Comparison of ENCODE assay signal across 11 cellular contexts in the genomic region with DNA sequence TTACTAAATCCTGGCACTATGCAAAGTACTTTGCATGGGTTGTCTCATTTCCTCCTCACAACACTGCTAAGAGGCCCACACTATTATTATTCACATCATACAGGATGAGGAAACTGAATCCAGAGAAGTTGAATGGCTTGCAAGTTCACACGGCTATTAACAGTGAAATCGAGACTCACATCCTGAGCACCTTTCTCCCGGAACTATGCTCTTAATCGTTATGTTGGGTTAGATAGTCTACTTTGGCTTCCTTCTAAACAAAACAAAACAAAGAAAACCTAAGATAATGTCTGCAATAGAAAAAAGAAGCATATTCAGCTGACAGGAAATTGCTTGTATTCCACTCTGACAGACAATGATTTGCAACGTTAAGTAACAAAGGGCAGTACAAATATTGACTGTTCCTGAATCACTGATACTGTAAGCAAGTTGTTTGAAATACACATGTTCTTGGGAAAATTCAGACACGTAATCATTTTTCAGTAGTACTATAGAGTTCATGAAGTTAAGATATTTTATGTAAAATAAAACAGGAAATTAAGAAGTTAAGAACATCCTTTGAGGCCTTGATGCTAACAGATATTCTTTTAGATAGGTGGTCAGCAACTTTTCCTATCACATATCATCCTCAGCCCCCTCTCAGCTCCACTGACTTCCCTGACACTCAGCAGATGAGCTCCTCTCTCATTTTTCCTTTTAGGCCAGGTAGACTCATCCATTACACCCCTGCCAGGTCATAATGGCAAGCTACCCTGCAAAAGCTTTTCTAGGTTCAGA. TPM values are rescaled to one million over a fixed set of nuclear protein-coding genes. Genes with fewer than 3 reads are reported as not detected.
A peak's percentile ranks its signal among the peaks of the same experiment; 100 is the strongest.
DNase-seq lines count a peak whose midpoint lies in the region; ATAC-seq, FAIRE-seq and TF ChIP-seq lines count a peak whose summit lies in the region.
"Had no signal": no experiment of that assay in that cellular context is flagged by ENCODE, and none has a peak within 500 bp of the region (broad histone marks: within the 10 kb centered on the region; RNA-seq: fewer than 3 reads in every experiment).

No MANE protein-coding gene starts in this region.

- H3K9ac ChIP-seq in K562 (ENCODE audit: insufficient read depth in 1 of 2, low read depth in 2 of 2, low read length in 2 of 2): no peak overlapping the region
- no peak overlapping the region for H3K9ac ChIP-seq in kidney (ENCODE audit: low read length in 2 of 2)

- H3K4me1 ChIP-seq in K562 (replicated peaks in 1 of 2; ENCODE audit: control insufficient read depth in 2 of 2, insufficient read depth in 2 of 2, low read length in 2 of 2) (peaks cover 0 to 1% of the 10 kb centered on the region in 2 experiments; a peak in 1 of 5 replicates), kidney (ENCODE audit: control insufficient read depth in 1 of 2, insufficient read depth in 1 of 2, low read depth in 1 of 2, low read length in 2 of 2) (peaks cover 0 to 3% of the 10 kb centered on the region in 2 donors)
- peaks cover 12 to 15% of the 10 kb centered on the region in 2 donors for H3K4me1 ChIP-seq in naive thymus-derived CD4-positive, alpha-beta T cell (ENCODE audit: control insufficient read depth in 2 of 2, insufficient read depth in 2 of 2, low read length in 2 of 2)

- peak overlapping the region in 8 of 9 donors; percentile 10 to 77 (median 60) for H3K27ac Mint-ChIP-seq in naive thymus-derived CD4-positive, alpha-beta T cell
- H3K27ac Mint-ChIP-seq in osteocyte (ENCODE audit: unreplicated experiment): no peak overlapping the region

- H3K4me3 ChIP-seq in K562 (no peak overlapping the region), kidney (ENCODE audit: low read length in 2 of 2) (no peak overlapping the region)
- no peak overlapping the region for H3K4me3 ChIP-seq in naive thymus-derived CD4-positive, alpha-beta T cell (ENCODE audit: low read length)

- no peaks in the 10 kb centered on the region for H4K20me1 ChIP-seq in K562 (replicated peaks; ENCODE audit: control insufficient read depth, insufficient read depth, low read length)

- TF ChIP-seq CTCF in K562 (IDR thresholded peaks at IDR 0.05 in 2 of 3, conservative IDR thresholded peaks at IDR 0.05 in 1 of 3; ENCODE audit: insufficient read depth in 2 of 3, low read depth in 1 of 3, low read length in 3 of 3): no peak
- TF ChIP-seq CTCF in osteocyte (IDR thresholded peaks at IDR 0.05): no peak
- TF ChIP-seq CTCF in kidney (IDR thresholded peaks at IDR 0.05; ENCODE audit: borderline replicate concordance, extremely low read depth, insufficient read depth): no peak

- no peak overlapping the region for H3K4me2 ChIP-seq in K562 (ENCODE audit: insufficient read depth, low read length)

- no peak overlapping the region for H2AFZ ChIP-seq in K562 (ENCODE audit: low read depth, low read length)

- H3K4me3 Mint-ChIP-seq in naive thymus-derived CD4-positive, alpha-beta T cell: peak overlapping the region in 5 of 10 donors; percentile 7 to 56 (median 35)
- no peak overlapping the region for H3K4me3 Mint-ChIP-seq in osteocyte (ENCODE audit: unreplicated experiment)

- intact Hi-C loops in K562 (cut with micrococcal nuclease) (no loop called here), kidney (cut with DNase I) (no loop called here)
- intact Hi-C loops in naive thymus-derived CD4-positive, alpha-beta T cell (cut with micrococcal nuclease): no loop called here

- no peaks in the 10 kb centered on the region for H3K36me3 ChIP-seq in K562 (ENCODE audit: control insufficient read depth, insufficient read depth, low read length)
- H3K36me3 ChIP-seq in naive thymus-derived CD4-positive, alpha-beta T cell (ENCODE audit: control insufficient read depth in 2 of 3, insufficient read depth in 3 of 3, low read length in 3 of 3): no peaks in the 10 kb centered on the region
- no peaks in the 10 kb centered on the region for H3K36me3 ChIP-seq in kidney (ENCODE audit: control insufficient read depth in 1 of 2, insufficient read depth in 2 of 2, low read length in 2 of 2)

- POLR2A ChIA-PET in K562 (lab: Yijun Ruan, JAX): no interaction called here
- POLR2A ChIA-PET in naive thymus-derived CD4-positive, alpha-beta T cell (lab: Charles Lee): no interaction called here

- peaks cover 0 to 5% (median 0%) of the 10 kb centered on the region in 5 donors for H3K27me3 Mint-ChIP-seq in naive thymus-derived CD4-positive, alpha-beta T cell
- peaks cover 13% of the 10 kb centered on the region for H3K27me3 Mint-ChIP-seq in osteocyte (ENCODE audit: unreplicated experiment)

- CTCF ChIA-PET in K562 (lab: Yijun Ruan, JAX; ENCODE audit: low intra/inter-chr PET ratio): interaction anchor here (1.2 kb wide), 1 partner anchor 130 kb away, joined by 5 read pairs; no protein-coding TSS in a partner anchor
- CTCF ChIA-PET in naive thymus-derived CD4-positive, alpha-beta T cell (lab: Charles Lee): no interaction called here

- no peaks in the 10 kb centered on the region for H3K9me1 ChIP-seq in K562 (ENCODE audit: control insufficient read depth, insufficient read depth, low read length)

- in situ Hi-C loops in K562 (cut with MboI): no loop called here

- TF ChIP-seq RAD21 in K562 (CRISPR knock-in tag; conservative IDR thresholded peaks at IDR 0.05 in 1 of 2, IDR thresholded peaks at IDR 0.05 in 1 of 2): no peak

- H3K27ac ChIP-seq in K562 (ENCODE audit: extremely low read depth, low read depth, low read length) (no peak overlapping the region), kidney (ENCODE audit: low read depth in 2 of 2, low read length in 2 of 2) (no peak overlapping the region)
- H3K27ac ChIP-seq in naive thymus-derived CD4-positive, alpha-beta T cell (ENCODE audit: low read depth, low read length): no peak overlapping the region

- no peaks in the 10 kb centered on the region for H3K36me3 Mint-ChIP-seq in naive thymus-derived CD4-positive, alpha-beta T cell
- H3K36me3 Mint-ChIP-seq in osteocyte (ENCODE audit: unreplicated experiment): no peaks in the 10 kb centered on the region

- no TSS peak for BruUV-seq in K562 (replicated peaks; lab: Mats Ljungman, UMichigan)

- peak; percentile 92 for DNase-seq in DMS53 (lab: John Stamatoyannopoulos, UW)
- peak; percentile 67 for DNase-seq in NCI-H2081 treated with DMSO at 0.1 percent for 48 hours (lab: John Stamatoyannopoulos, UW)
- no peak for DNase-seq in K562 (ENCODE audit: extremely low read depth in 1 of 4, low spot score in 3 of 4)
- DNase-seq in naive thymus-derived CD4-positive, alpha-beta T cell: peak in 2 of 9 donors; percentile 4 to 5
- no peak for DNase-seq in osteocyte (ENCODE audit: extremely low spot score, unreplicated experiment)
- no peak for DNase-seq in NCI-H526 (lab: John Stamatoyannopoulos, UW)
- no peak for DNase-seq in kidney
- DNase-seq: retina had no signal

- TF ChIP-seq EP300 in K562 (IDR thresholded peaks at IDR 0.05; ENCODE audit: low read length): no peak

- FAIRE-seq in K562 (lab: Jason Lieb, UNC) (no peak), kidney (lab: Jason Lieb, UNC) (no peak)
- FAIRE-seq: H1 had no signal

- peaks cover 0 to 5% (median 0%) of the 10 kb centered on the region in 11 donors for H3K9me3 Mint-ChIP-seq in naive thymus-derived CD4-positive, alpha-beta T cell
- peaks cover 3% of the 10 kb centered on the region for H3K9me3 Mint-ChIP-seq in osteocyte (ENCODE audit: unreplicated experiment)

- WGBS in K562 (ENCODE audit: insufficient coverage, low coverage, missing lambda C conversion rate): 5% methylated on average over 6 of the region's 6 CpGs

- TF ChIP-seq POLR2A in K562 (conservative IDR thresholded peaks at IDR 0.05): no peak

- H3K9me3 ChIP-seq in K562 (replicated peaks; ENCODE audit: control insufficient read depth, insufficient read depth, low read depth, low read length) (no peaks in the 10 kb centered on the region), kidney (ENCODE audit: control insufficient read depth in 1 of 2, low read length in 2 of 2) (no peaks in the 10 kb centered on the region)
- no peaks in the 10 kb centered on the region for H3K9me3 ChIP-seq in naive thymus-derived CD4-positive, alpha-beta T cell (ENCODE audit: control insufficient read depth in 2 of 3, low read length in 3 of 3)

- no peak for ATAC-seq in K562
- ATAC-seq in naive thymus-derived CD4-positive, alpha-beta T cell: peak; percentile 41
- ATAC-seq in GM18498 (IDR thresholded peaks at IDR 0.05; ENCODE audit: unreplicated experiment): no peak

- no peaks in the 10 kb centered on the region for H3K27me3 ChIP-seq in K562 (ENCODE audit: control insufficient read depth in 2 of 2, insufficient read depth in 2 of 2, low read length in 2 of 2)
- H3K27me3 ChIP-seq in naive thymus-derived CD4-positive, alpha-beta T cell (ENCODE audit: control insufficient read depth in 2 of 2, insufficient read depth in 2 of 2, low read length in 2 of 2): no peaks in the 10 kb centered on the region

- no peaks in the 10 kb centered on the region for H3K79me2 ChIP-seq in K562 (ENCODE audit: control insufficient read depth, insufficient read depth, low read length)

- peaks cover 31 to 52% (median 41%) of the 10 kb centered on the region in 7 donors for H3K4me1 Mint-ChIP-seq in naive thymus-derived CD4-positive, alpha-beta T cell
- H3K4me1 Mint-ChIP-seq in osteocyte (ENCODE audit: unreplicated experiment): peaks cover 8% of the 10 kb centered on the region

RNA-seq across cellular contexts. Expression of a gene that starts 40.7 kb away (rescaled TPM):
- not detected in 2 replicates for total RNA-seq in K562 (2011; cell fraction: chromatin; rRNA removed; ENCODE audit: low replicate concordance)
- total RNA-seq in K562 (2011; cell fraction: nucleolus; rRNA removed): not detected in 2 replicates
- not detected in 2 replicates for total RNA-seq in K562 (2011; cell fraction: nucleoplasm; rRNA removed)
- total RNA-seq in K562 (2014; rRNA removed) (not detected in 2 replicates), K562 (2014; rRNA removed; fragmentation: Illumina TruSeq; extraction: Trizol) (not detected in 2 replicates), K562 (2015; rRNA removed; fragmentation: Illumina TruSeq; extraction: Trizol) (not detected in 2 replicates), K562 (2021) (not detected in 2 replicates), osteocyte (not detected in 2 replicates), kidney (4.2 TPM)
- polyA plus RNA-seq in K562 (2011; rRNA removed) (not detected in 2 replicates), K562 (2014; fragmentation: Illumina TruSeq; extraction: Trizol) (not detected in 2 replicates), K562 (2014; fragmentation: Nextera tagmentation; extraction: Ambion mirVana) (not detected), K562 (2014; rRNA removed) (0.11 TPM in 1 of 2 replicates, not detected in the other), kidney (ENCODE audit: insufficient read depth, low read depth, low replicate concordance) (0.26 TPM)
- not detected in 2 replicates for polyA plus RNA-seq in K562 (2011; cell fraction: cytosol; rRNA removed)
- not detected in 2 replicates for polyA plus RNA-seq in K562 (2011; cell fraction: nucleus; rRNA removed)
- polyA plus RNA-seq in K562 (2012): 0.11 TPM in 1 of 2 replicates, not detected in the other
- not detected in 2 replicates for polyA minus RNA-seq in K562 (2011; rRNA and poly(A)+ RNA removed)
- not detected in 2 replicates for polyA minus RNA-seq in K562 (2011; cell fraction: cytosol; rRNA and poly(A)+ RNA removed)
- polyA minus RNA-seq in K562 (2011; cell fraction: nucleus; rRNA and poly(A)+ RNA removed): not detected in 2 replicates
- under 1 TPM in 2 of 5 experiments, not detected in 3; 0.15 to 0.24 TPM for total RNA-seq in naive thymus-derived CD4-positive, alpha-beta T cell
- polyA plus RNA-seq in naive thymus-derived CD4-positive, alpha-beta T cell: not detected

RNA-seq across cellular contexts. Expression of a gene that starts 57.6 kb away (rescaled TPM):
- total RNA-seq in K562 (2011; cell fraction: chromatin; rRNA removed; ENCODE audit: low replicate concordance): not detected in 2 replicates
- not detected in 2 replicates for total RNA-seq in K562 (2011; cell fraction: nucleolus; rRNA removed)
- total RNA-seq in K562 (2011; cell fraction: nucleoplasm; rRNA removed): not detected in 2 replicates
- not detected in 2 replicates for total RNA-seq in K562 (2014; rRNA removed)
- total RNA-seq in K562 (2014; rRNA removed; fragmentation: Illumina TruSeq; extraction: Trizol): not detected in 2 replicates
- total RNA-seq in K562 (2015; rRNA removed; fragmentation: Illumina TruSeq; extraction: Trizol): not detected in 2 replicates
- not detected in 2 replicates for total RNA-seq in K562 (2021)
- polyA plus RNA-seq in K562 (2011; rRNA removed): not detected in 2 replicates
- not detected in 2 replicates for polyA plus RNA-seq in K562 (2011; cell fraction: cytosol; rRNA removed)
- polyA plus RNA-seq in K562 (2011; cell fraction: nucleus; rRNA removed): not detected in 2 replicates
- polyA plus RNA-seq in K562 (2012): 0.03 TPM in 1 of 2 replicates, not detected in the other
- polyA plus RNA-seq in K562 (2014; fragmentation: Illumina TruSeq; extraction: Trizol): not detected in 2 replicates
- polyA plus RNA-seq in K562 (2014; fragmentation: Nextera tagmentation; extraction: Ambion mirVana): not detected
- not detected in 2 replicates for polyA plus RNA-seq in K562 (2014; rRNA removed)
- polyA minus RNA-seq in K562 (2011; rRNA and poly(A)+ RNA removed): not detected in 2 replicates
- polyA minus RNA-seq in K562 (2011; cell fraction: cytosol; rRNA and poly(A)+ RNA removed): not detected in 2 replicates
- not detected in 2 replicates for polyA minus RNA-seq in K562 (2011; cell fraction: nucleus; rRNA and poly(A)+ RNA removed)
- not detected for total RNA-seq in naive thymus-derived CD4-positive, alpha-beta T cell
- not detected for polyA plus RNA-seq in naive thymus-derived CD4-positive, alpha-beta T cell
- total RNA-seq in osteocyte: not detected in 2 replicates
- 5.3 TPM for total RNA-seq in kidney
- polyA plus RNA-seq in kidney (ENCODE audit: insufficient read depth, low read depth, low replicate concordance): 0.17 TPM
- total RNA-seq: H1, subcutaneous adipose tissue had no signal
- polyA plus RNA-seq: H1 had no signal

Comparison
In these comparisons a context has a peak if more than half of its experiments do, and no peak if none do; other contexts are left out.
1. DNase-seq: peak in DMS53 (single experiment) and NCI-H2081 treated with DMSO at 0.1 percent for 48 hours (single experiment); none in K562 (0 of 4), osteocyte (single experiment), NCI-H526 (0 of 2) and kidney (single experiment).